Comparison of ENCODE assay signal across 9 cellular contexts in the genomic region with DNA sequence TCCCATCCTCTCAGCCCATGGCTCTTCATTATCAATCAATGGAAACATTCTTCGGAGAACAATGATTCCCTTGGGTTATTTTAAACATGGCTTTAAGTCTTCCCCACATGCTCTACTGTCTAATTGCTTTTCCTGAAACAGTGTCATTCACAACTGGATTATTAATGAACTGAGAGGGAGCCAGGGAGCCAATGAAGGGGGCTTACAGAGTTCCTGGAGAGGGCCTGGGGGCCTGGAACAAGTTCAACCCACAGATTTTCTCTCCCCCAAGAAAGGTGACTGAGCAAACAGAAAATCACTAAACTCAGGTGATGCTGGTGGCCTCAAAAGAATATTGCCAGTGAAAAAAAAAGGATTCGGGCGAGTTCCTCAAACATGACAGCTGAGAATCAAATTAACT. TPM values are rescaled to one million over a fixed set of nuclear protein-coding genes. Genes with fewer than 3 reads are reported as not detected.
A peak's percentile ranks its signal among the peaks of the same experiment; 100 is the strongest.
DNase-seq lines count a peak whose midpoint lies in the region; ATAC-seq and TF ChIP-seq lines count a peak whose summit lies in the region.
"Had no signal": no experiment of that assay in that cellular context is flagged by ENCODE, and none has a peak within 500 bp of the region (broad histone marks: within the 10 kb centered on the region; RNA-seq: fewer than 3 reads in every experiment).

No MANE protein-coding gene starts in this region.

- DNase-seq in DND-41 (no peak), mammary epithelial cell (no peak), DMS114 treated with DMSO at 0.1 percent for 48 hours (lab: John Stamatoyannopoulos, UW; ENCODE audit: unreplicated experiment) (no peak)
- DNase-seq in effector memory CD4-positive, alpha-beta T cell: no peak
- no peak for DNase-seq in stimulated activated CD4-positive, alpha-beta T cell treated with anti-CD3 and anti-CD28 coated beads, Interleukin-15, amount 100 ng/mL, for 24 hours
- DNase-seq: SK-N-SH had no signal

- H3K79me2 ChIP-seq in DND-41 (ENCODE audit: insufficient read depth, low read length) (no peaks in the 10 kb centered on the region), OCI-LY1 (ENCODE audit: insufficient read depth, low read length) (peaks cover 35% of the 10 kb centered on the region), parathyroid adenoma (no peaks in the 10 kb centered on the region), mammary epithelial cell (ENCODE audit: insufficient read depth, low read length) (no peaks in the 10 kb centered on the region)

- TF ChIP-seq CTCF in DND-41 (IDR thresholded peaks at IDR 0.05; ENCODE audit: borderline replicate concordance, extremely low read depth, low read length, poor library complexity, severe bottlenecking): no peak
- TF ChIP-seq CTCF in OCI-LY1 (IDR thresholded peaks at IDR 0.05; ENCODE audit: low read length): no peak
- TF ChIP-seq CTCF in parathyroid adenoma (IDR thresholded peaks at IDR 0.05): no peak
- TF ChIP-seq CTCF in mammary epithelial cell (conservative IDR thresholded peaks at IDR 0.05 in 1 of 2, IDR thresholded peaks at IDR 0.05 in 1 of 2; ENCODE audit: extremely low read depth in 1 of 2, insufficient read depth in 1 of 2, low read depth in 1 of 2, low read length in 2 of 2): no peak

- H3K4me1 ChIP-seq in DND-41 (ENCODE audit: insufficient read depth, low read length) (peaks cover 39% of the 10 kb centered on the region), OCI-LY1 (ENCODE audit: insufficient read depth, low read length, severe bottlenecking) (peaks cover 37% of the 10 kb centered on the region), parathyroid adenoma (peaks cover 5% of the 10 kb centered on the region), mammary epithelial cell (ENCODE audit: insufficient read depth, low read length) (peaks cover 4% of the 10 kb centered on the region)
- H3K4me1 ChIP-seq in effector memory CD4-positive, alpha-beta T cell (ENCODE audit: control insufficient read depth, insufficient read depth, low read length, poor library complexity, severe bottlenecking): peaks cover 46% of the 10 kb centered on the region

- peak overlapping the region; percentile 71 for H3K9ac ChIP-seq in DND-41 (ENCODE audit: low read depth, low read length)
- no peak overlapping the region; the same call in 1 of the 2 replicates for H3K9ac ChIP-seq in OCI-LY1 (ENCODE audit: low read length)
- no peak overlapping the region for H3K9ac ChIP-seq in parathyroid adenoma
- H3K9ac ChIP-seq in mammary epithelial cell (ENCODE audit: insufficient read depth, low read length): no peak overlapping the region
- H3K9ac ChIP-seq: SK-N-SH had no signal

- H3K36me3 ChIP-seq in DND-41 (ENCODE audit: insufficient read depth, low read length) (no peaks in the 10 kb centered on the region), OCI-LY1 (ENCODE audit: insufficient read depth, low read length) (peaks cover 9% of the 10 kb centered on the region; the same call in 1 of the 2 replicates), parathyroid adenoma (ENCODE audit: control insufficient read depth, insufficient read depth, low read length) (no peaks in the 10 kb centered on the region), mammary epithelial cell (ENCODE audit: insufficient read depth, low read length) (no peaks in the 10 kb centered on the region)
- no peaks in the 10 kb centered on the region for H3K36me3 ChIP-seq in effector memory CD4-positive, alpha-beta T cell (ENCODE audit: control insufficient read depth, insufficient read depth, low read length)

- in situ Hi-C loops in mammary epithelial cell (cut with MboI; ENCODE audit: low sequenced_read_pairs in 2 of 2): no loop called here

- H3K27me3 ChIP-seq in DND-41 (ENCODE audit: insufficient read depth, low read length, poor library complexity) (peaks cover 12% of the 10 kb centered on the region), OCI-LY1 (ENCODE audit: insufficient read depth, low read length) (no peaks in the 10 kb centered on the region), parathyroid adenoma (ENCODE audit: control insufficient read depth, insufficient read depth, low read length) (peaks cover 5% of the 10 kb centered on the region), mammary epithelial cell (ENCODE audit: insufficient read depth, low read length) (peaks cover 22% of the 10 kb centered on the region)
- H3K27me3 ChIP-seq in effector memory CD4-positive, alpha-beta T cell (replicated peaks; ENCODE audit: control insufficient read depth, insufficient read depth, low read length, poor library complexity, severe bottlenecking): no peaks in the 10 kb centered on the region

- intact Hi-C loops in mammary epithelial cell (cut with micrococcal nuclease): no loop called here

- peak overlapping the region; percentile 91 for H3K27ac ChIP-seq in DND-41 (ENCODE audit: low read length)
- peak overlapping the region; percentile 90 for H3K27ac ChIP-seq in OCI-LY1 (ENCODE audit: low read depth, low read length, poor library complexity, severe bottlenecking)
- H3K27ac ChIP-seq in effector memory CD4-positive, alpha-beta T cell (ENCODE audit: insufficient read depth, low read length, poor library complexity, severe bottlenecking): peak overlapping the region; percentile 99
- peak overlapping the region; percentile 15 for H3K27ac ChIP-seq in parathyroid adenoma
- no peak overlapping the region for H3K27ac ChIP-seq in mammary epithelial cell (ENCODE audit: insufficient read depth, low read depth, low read length)

- CTCF ChIA-PET in mammary epithelial cell (lab: Charles Lee; ENCODE audit: low non-redundant PET): no interaction called here

- dilution Hi-C loops in mammary epithelial cell (cut with HindIII; ENCODE audit: low sequenced_read_pairs): no loop called here

- 0 out of 2 replicates have a peak, but pooled peaks cover 5% of the 10 kb centered on the region for H3F3A ChIP-seq in OCI-LY1 (ENCODE audit: insufficient read depth, low read length)

- H3K9me3 ChIP-seq in DND-41 (ENCODE audit: insufficient read depth, low read length, severe bottlenecking) (no peaks in the 10 kb centered on the region), OCI-LY1 (ENCODE audit: low read length) (no peaks in the 10 kb centered on the region), parathyroid adenoma (ENCODE audit: control insufficient read depth, low read length) (no peaks in the 10 kb centered on the region), mammary epithelial cell (replicated peaks; ENCODE audit: insufficient read depth, low read length) (no peaks in the 10 kb centered on the region)
- H3K9me3 ChIP-seq in effector memory CD4-positive, alpha-beta T cell (ENCODE audit: control insufficient read depth, low read length): no peaks in the 10 kb centered on the region
- H3K9me3 ChIP-seq: SK-N-SH had no signal

- 77% methylated on average over 3 of the region's 3 CpGs for WGBS in mammary epithelial cell (ENCODE audit: low coverage, missing lambda C conversion rate)

- ATAC-seq in DND-41 (ENCODE audit: insufficient read depth, low read depth): no peak
- no peak for ATAC-seq in GM21619 (IDR thresholded peaks at IDR 0.05; ENCODE audit: unreplicated experiment)

- H4K20me1 ChIP-seq in DND-41 (ENCODE audit: insufficient read depth, low read length) (no peaks in the 10 kb centered on the region), OCI-LY1 (ENCODE audit: insufficient read depth, low read length) (no peaks in the 10 kb centered on the region), mammary epithelial cell (ENCODE audit: insufficient read depth, low read length) (no peaks in the 10 kb centered on the region)

- H2AFZ ChIP-seq in DND-41 (ENCODE audit: low read depth, low read length) (peak overlapping the region; percentile 80), OCI-LY1 (ENCODE audit: low read length) (no peak overlapping the region), parathyroid adenoma (no peak overlapping the region), mammary epithelial cell (ENCODE audit: low read depth, low read length) (no peak overlapping the region)

- no TSS peak for BruUV-seq in mammary epithelial cell (replicated peaks; lab: Mats Ljungman, UMichigan)

- H3K9me2 ChIP-seq in OCI-LY1 (ENCODE audit: low read depth, low read length): no peaks in the 10 kb centered on the region
- H3K9me2 ChIP-seq: SK-N-SH had no signal

- H3K4me3 ChIP-seq in DND-41 (ENCODE audit: low read depth in 1 of 2, low read length in 2 of 2) (peak overlapping the region in 1 of 2 experiments; percentile 68; a peak in 1 of 4 replicates), OCI-LY1 (ENCODE audit: low read depth, low read length, poor library complexity, severe bottlenecking) (no peak overlapping the region), parathyroid adenoma (ENCODE audit: low read depth, low read length) (no peak overlapping the region), mammary epithelial cell (replicated peaks in 1 of 3; ENCODE audit: insufficient read depth in 1 of 3, low read depth in 2 of 3, low read length in 3 of 3) (no peak overlapping the region)
- H3K4me3 ChIP-seq in effector memory CD4-positive, alpha-beta T cell (ENCODE audit: insufficient read depth, low read depth, low read length, poor library complexity, severe bottlenecking): no peak overlapping the region

- peak overlapping the region; percentile 93 for H3K4me2 ChIP-seq in DND-41 (ENCODE audit: insufficient read depth, low read length)
- H3K4me2 ChIP-seq in OCI-LY1 (ENCODE audit: low read length): no peak overlapping the region
- no peak overlapping the region for H3K4me2 ChIP-seq in parathyroid adenoma (ENCODE audit: low read length)
- no peak overlapping the region for H3K4me2 ChIP-seq in mammary epithelial cell (ENCODE audit: insufficient read depth, low read depth, low read length)
- H3K4me2 ChIP-seq: SK-N-SH had no signal

RNA-seq across cellular contexts. Expression of a gene that starts 1.3 kb away (rescaled TPM):
- total RNA-seq in mammary epithelial cell: under 1 TPM in 1 of 2 donors, not detected in 1; under 0.01 TPM
- polyA plus RNA-seq in mammary epithelial cell: not detected
- not detected for polyA minus RNA-seq in mammary epithelial cell

RNA-seq across cellular contexts. Expression of a gene that starts 56.0 kb away (rescaled TPM):
- 1 to 10 TPM; 6.5 to 6.8 TPM for total RNA-seq in mammary epithelial cell
- polyA plus RNA-seq in mammary epithelial cell: 7.9 TPM
- polyA minus RNA-seq in mammary epithelial cell: 3.0 TPM
